ENCODE assay signal across 33 cellular contexts in genomic region chr10:118767297-118768040, GRCh38.
"Had no signal": no experiment of that assay in that cellular context is flagged by ENCODE, and none has a peak within 500 bp of the region (broad histone marks: within the 10 kb centered on the region; RNA-seq: fewer than 3 reads in every experiment).

No MANE protein-coding gene starts in this region.

- H3K27ac Mint-ChIP-seq: activated CD4-positive, alpha-beta memory T cell treated with anti-CD3 and anti-CD28 coated beads for 36 hours; activated CD4-positive, alpha-beta T cell treated with anti-CD3 and anti-CD28 coated beads for 36 hours; activated naive CD4-positive, alpha-beta T cell treated with anti-CD3 and anti-CD28 coated beads for 36 hours; activated naive CD4-positive, alpha-beta T cell treated with anti-CD3 and anti-CD28 coated beads, Interleukin-2, amount 50 U/mL, for 72 hours; activated naive CD8-positive, alpha-beta T cell treated with anti-CD3 and anti-CD28 coated beads, Interleukin-2, amount 50 U/mL, for 24 hours; activated T-helper 1 cell treated with anti-CD3 and anti-CD28 coated beads, Interleukin-12 subunit alpha, Interleukin-12 subunit beta, Interleukin-2, Interleukin-4 antibody, amounts not matched to agents 30 ng/mL and 10 ng/mL and 1 ng/mL, durations not matched to agents 14 hours and 24 hours and 36 hours; brain had no signal

- H3K27ac ChIP-seq: Peyer's patch, SJSA1, WERI-Rb-1 had no signal

- H3K4me1 Mint-ChIP-seq: activated CD4-positive, alpha-beta T cell treated with anti-CD3 and anti-CD28 coated beads for 36 hours; activated naive CD8-positive, alpha-beta T cell treated with anti-CD3 and anti-CD28 coated beads, Interleukin-2, amount 50 U/mL, for 24 hours; brain had no signal

- H3K27me3 Mint-ChIP-seq: activated CD4-positive, alpha-beta memory T cell treated with anti-CD3 and anti-CD28 coated beads for 36 hours; activated CD4-positive, alpha-beta T cell treated with anti-CD3 and anti-CD28 coated beads for 36 hours; activated naive CD8-positive, alpha-beta T cell treated with anti-CD3 and anti-CD28 coated beads, Interleukin-2, amount 50 U/mL, for 24 hours had no signal

- H3K4me3 Mint-ChIP-seq: activated CD4-positive, alpha-beta memory T cell treated with anti-CD3 and anti-CD28 coated beads for 36 hours; activated CD4-positive, alpha-beta T cell treated with anti-CD3 and anti-CD28 coated beads for 36 hours; activated naive CD4-positive, alpha-beta T cell treated with anti-CD3 and anti-CD28 coated beads for 36 hours; activated naive CD8-positive, alpha-beta T cell treated with anti-CD3 and anti-CD28 coated beads, Interleukin-2, amount 50 U/mL, for 24 hours; activated T-cell treated with anti-CD3 and anti-CD28 coated beads, Interleukin-2, amount 50 U/mL, for 4 hours; activated T-helper 1 cell treated with anti-CD3 and anti-CD28 coated beads, Interleukin-12 subunit alpha, Interleukin-12 subunit beta, Interleukin-2, Interleukin-4 antibody, amounts not matched to agents 30 ng/mL and 10 ng/mL and 1 ng/mL, durations not matched to agents 14 hours and 24 hours and 36 hours; brain had no signal

- H3K4me3 ChIP-seq: MG63, Peyer's patch, SJSA1 had no signal

- H3K27me3 ChIP-seq: MG63, Peyer's patch, SJSA1 had no signal

- DNase-seq: activated CD4-positive, alpha-beta memory T cell treated with anti-CD3 and anti-CD28 coated beads for 36 hours; activated CD4-positive, alpha-beta T cell treated with anti-CD3 and anti-CD28 coated beads for 36 hours; activated CD4-positive, alpha-beta T cell treated with anti-CD3 and anti-CD28 coated beads, Interleukin-2, amount 50 U/mL, for 1 hour; activated CD8-positive, alpha-beta memory T cell treated with anti-CD3 and anti-CD28 coated beads, Interleukin-2, amount 50 U/mL, for 4 hours; activated gamma-delta T cell treated with Interleukin-2 at 50 U/mL for 16 hours; activated naive CD4-positive, alpha-beta T cell treated with anti-CD3 and anti-CD28 coated beads for 36 hours; activated naive CD8-positive, alpha-beta T cell treated with anti-CD3 and anti-CD28 coated beads, Interleukin-2, amount 50 U/mL, for 24 hours; activated T-cell treated with anti-CD3 and anti-CD28 coated beads for 4 hours; activated T-cell treated with anti-CD3 and anti-CD28 coated beads, Interleukin-2, amount 50 U/mL, for 4 hours; anterior cingulate cortex; caudate nucleus; cerebellar nuclear complex; Kasumi-1; MG63; NCI-H1048; NCI-H1105 treated with DMSO at 0.1 percent for 48 hours; NCI-H1436; NCI-H1694; NCI-H2029; NCI-H510A; NCI-H526; NCI-H748 treated with DMSO at 0.1 percent for 48 hours; NK-92 treated with Interleukin-12 subunit alpha and Interleukin-12 subunit beta, amount 100 ng/mL, for 24 hours; PC-3; Peyer's patch; RPMI8226; SHP77 treated with DMSO at 0.1 percent for 48 hours; T1000; WERI-Rb-1 had no signal

- H3K9me3 ChIP-seq: MG63, Peyer's patch, SJSA1 had no signal

- H3K36me3 Mint-ChIP-seq: activated CD4-positive, alpha-beta memory T cell treated with anti-CD3 and anti-CD28 coated beads for 36 hours; activated naive CD4-positive, alpha-beta T cell treated with anti-CD3 and anti-CD28 coated beads, Interleukin-2, amount 50 U/mL, for 72 hours; brain had no signal

- H3K36me3 ChIP-seq: MG63, Peyer's patch, SJSA1, WERI-Rb-1 had no signal

- H3K4me1 ChIP-seq: Peyer's patch, SJSA1 had no signal

- H3K9me3 Mint-ChIP-seq: activated naive CD4-positive, alpha-beta T cell treated with anti-CD3 and anti-CD28 coated beads for 36 hours; activated naive CD8-positive, alpha-beta T cell treated with anti-CD3 and anti-CD28 coated beads, Interleukin-2, amount 50 U/mL, for 24 hours; activated T-cell treated with anti-CD3 and anti-CD28 coated beads, Interleukin-2, amount 50 U/mL, for 4 hours; activated T-helper 1 cell treated with anti-CD3 and anti-CD28 coated beads, Interleukin-12 subunit alpha, Interleukin-12 subunit beta, Interleukin-2, Interleukin-4 antibody, amounts not matched to agents 30 ng/mL and 10 ng/mL and 1 ng/mL, durations not matched to agents 14 hours and 24 hours and 36 hours had no signal

- ATAC-seq: activated CD4-positive, alpha-beta T cell treated with anti-CD3 and anti-CD28 coated beads for 36 hours; activated naive CD4-positive, alpha-beta T cell treated with anti-CD3 and anti-CD28 coated beads, Interleukin-2, amount 50 U/mL, for 72 hours; activated naive CD8-positive, alpha-beta T cell treated with anti-CD3 and anti-CD28 coated beads, Interleukin-2, amount 50 U/mL, for 24 hours; activated T-cell treated with anti-CD3 and anti-CD28 coated beads, Interleukin-2, amount 50 U/mL, for 4 hours; PC-3 had no signal
